ENCODE assay signal across 8 cellular contexts in genomic region chr21:43426404-43427241, GRCh38. TPM values are rescaled to one million over a fixed set of nuclear protein-coding genes. Genes with fewer than 3 reads are reported as not detected.
DNase-seq lines count a peak whose midpoint lies in the region; ATAC-seq and TF ChIP-seq lines count a peak whose summit lies in the region.
"Not testable (repeated sequence)": the region's sequence is repeated elsewhere in the genome, so short reads cannot be mapped to it uniquely, and the experiment has no call there.

Gene SIK1, minus strand, starts transcription at chr21:43427131. Its CDS starts 953 bp downstream, at chr21:43426178.

- not testable (repeated sequence) for H3K36me3 ChIP-seq in CD8-positive, alpha-beta T cell (ENCODE audit: insufficient read depth, low read length)

- peak in 1 of 7 experiments; percentile 11 for DNase-seq in CD8-positive, alpha-beta T cell
- DNase-seq in LNCaP clone FGC (ENCODE audit: low read depth); glomerular endothelial cell (ENCODE audit: extremely low read depth, low read depth, low spot score); stimulated activated naive CD8-positive, alpha-beta T cell treated with anti-CD3 and anti-CD28 coated beads, Interleukin-15, Interleukin-2, amounts not matched to agents 100 U/mL and 50 U/mL, for 24 hours: not testable (repeated sequence)
- DNase-seq in activated effector memory CD4-positive, alpha-beta T cell treated with anti-CD3 and anti-CD28 coated beads, Interleukin-2, amount 50 U/mL, for 16 hours, result peak; percentile 62

- H3K27me3 Mint-ChIP-seq in CD8-positive, alpha-beta T cell (ENCODE audit: low read depth), result not testable (repeated sequence)

- H3K27me3 ChIP-seq in CD8-positive, alpha-beta T cell (ENCODE audit: insufficient read depth, low read length); mononuclear cell (ENCODE audit: insufficient read depth, low read length): not testable (repeated sequence)

- intact Hi-C loops in CD8-positive, alpha-beta T cell (cut with DNase I, micrococcal nuclease), result not testable (repeated sequence)

- not testable (repeated sequence) for H3K4me1 Mint-ChIP-seq in CD8-positive, alpha-beta T cell (ENCODE audit: low read depth)

- CTCF ChIA-PET in CD8-positive, alpha-beta T cell (lab: Charles Lee), result not testable (repeated sequence)

- H3K4me3 ChIP-seq in CD8-positive, alpha-beta T cell (ENCODE audit: low read depth, low read length); mononuclear cell (ENCODE audit: low read length): not testable (repeated sequence)
- 0 out of 2 replicates have a peak within 1 kb of the TSS, but pooled peaks have one; percentile 25 for H3K4me3 ChIP-seq in LNCaP clone FGC (ENCODE audit: low read depth, low read length)

- not testable (repeated sequence) for H3K27ac Mint-ChIP-seq in CD8-positive, alpha-beta T cell

- not testable (repeated sequence) for TF ChIP-seq CTCF in CD8-positive, alpha-beta T cell (IDR thresholded peaks at IDR 0.05); LNCaP clone FGC (IDR thresholded peaks at IDR 0.05; ENCODE audit: control insufficient read depth, extremely low read depth, insufficient read depth)

- H3K9me3 Mint-ChIP-seq in CD8-positive, alpha-beta T cell, result not testable (repeated sequence)

- H3K9me3 ChIP-seq in CD8-positive, alpha-beta T cell (ENCODE audit: low read length); mononuclear cell (ENCODE audit: low read depth, low read length): not testable (repeated sequence)

- H3K4me3 Mint-ChIP-seq in CD8-positive, alpha-beta T cell, result not testable (repeated sequence)

- not testable (repeated sequence) for H3K4me1 ChIP-seq in CD8-positive, alpha-beta T cell (ENCODE audit: insufficient read depth, low read length); mononuclear cell (ENCODE audit: insufficient read depth, low read length)

- not testable (repeated sequence) for H3K36me3 Mint-ChIP-seq in CD8-positive, alpha-beta T cell

- peak; percentile 6 for ATAC-seq in CD8-positive, alpha-beta T cell
- ATAC-seq in GM19467 (IDR thresholded peaks at IDR 0.05; ENCODE audit: unreplicated experiment) (peak; percentile 1), HG02885 (IDR thresholded peaks at IDR 0.05; ENCODE audit: poor library complexity, unreplicated experiment) (peak; percentile 7)
- ATAC-seq in stimulated activated naive CD8-positive, alpha-beta T cell treated with anti-CD3 and anti-CD28 coated beads, Interleukin-15, Interleukin-2, amounts not matched to agents 100 U/mL and 50 U/mL, for 24 hours, result peak; percentile 7

- POLR2A ChIA-PET in CD8-positive, alpha-beta T cell (lab: Charles Lee), result not testable (repeated sequence)

- not testable (repeated sequence) for H3K27ac ChIP-seq in CD8-positive, alpha-beta T cell (ENCODE audit: low read depth, low read length)

RNA-seq across cellular contexts. Expression of gene SIK1, which starts in this region (rescaled TPM):
- total RNA-seq in CD8-positive, alpha-beta T cell, result 100 to 1,000 TPM; 716 to 734 TPM
- total RNA-seq in glomerular endothelial cell, result 0.34 and 14.8 TPM in 2 replicates
- 50.2 TPM for total RNA-seq in mononuclear cell

Comparison
In these comparisons a context has a peak if more than half of its experiments do, and no peak if none do; other contexts are left out.
1. RNA of gene SIK1 (total RNA-seq): 716 to 734 TPM in CD8-positive, alpha-beta T cell; 50.2 TPM in mononuclear cell (single experiment) and 0.34 to 14.8 TPM in glomerular endothelial cell; every median in the first group is over 10 times any median in the second.
2. Peak in every context shown above with its lines, with median percentiles within 50 percentile points of each other: ATAC-seq.